Comparison of ENCODE assay signal across 28 cellular contexts in genomic region chr11:26782220-26782619, GRCh38.
"Had no signal": no experiment of that assay in that cellular context is flagged by ENCODE, and none has a peak within 500 bp of the region (broad histone marks: within the 10 kb centered on the region; RNA-seq: fewer than 3 reads in every experiment).

No MANE protein-coding gene starts in this region.

- H3K4me3 ChIP-seq: colonic mucosa, coronary artery, dorsolateral prefrontal cortex, esophagus muscularis mucosa, esophagus squamous epithelium, gastrocnemius medialis, gastroesophageal sphincter, heart left ventricle, heart right ventricle had no signal

- H3K27ac ChIP-seq: colonic mucosa, coronary artery, dorsolateral prefrontal cortex, epithelial cell of prostate, esophagus muscularis mucosa, esophagus squamous epithelium, foreskin keratinocyte, gastrocnemius medialis, gastroesophageal sphincter, heart left ventricle, heart right ventricle had no signal

- H3K4me1 ChIP-seq: colonic mucosa, esophagus squamous epithelium, gastrocnemius medialis had no signal

- DNase-seq: colonic mucosa; cortex of kidney; dermis blood vessel endothelial cell; dorsolateral prefrontal cortex; effector CD4-positive, alpha-beta T cell; effector CD8-positive, alpha-beta T cell; effector memory CD4-positive, alpha-beta T cell; effector memory CD8-positive, alpha-beta T cell; endodermal cell; erythroblast; esophagus squamous epithelium; foreskin fibroblast; foreskin keratinocyte; foreskin melanocyte; gastrocnemius medialis; glutamatergic neuron; head of caudate nucleus; heart left ventricle; heart right ventricle had no signal

- ATAC-seq: effector memory CD8-positive, alpha-beta T cell; esophagus mucosa; foreskin keratinocyte; gastrocnemius medialis; gastroesophageal sphincter; heart left ventricle; heart right ventricle had no signal

- FAIRE-seq: colon, endometrium, endothelial cell of umbilical vein, frontal cortex had no signal

- H3K9me3 ChIP-seq: colonic mucosa, gastrocnemius medialis had no signal

- H3K36me3 ChIP-seq: colonic mucosa, esophagus muscularis mucosa, esophagus squamous epithelium, gastrocnemius medialis, gastroesophageal sphincter, heart left ventricle, heart right ventricle had no signal

- H3K27me3 ChIP-seq: colonic mucosa, dorsolateral prefrontal cortex, esophagus muscularis mucosa, esophagus squamous epithelium, foreskin keratinocyte, gastrocnemius medialis, gastroesophageal sphincter, heart left ventricle, heart right ventricle had no signal
